ENCODE assay signal across 31 cellular contexts in the genomic region with DNA sequence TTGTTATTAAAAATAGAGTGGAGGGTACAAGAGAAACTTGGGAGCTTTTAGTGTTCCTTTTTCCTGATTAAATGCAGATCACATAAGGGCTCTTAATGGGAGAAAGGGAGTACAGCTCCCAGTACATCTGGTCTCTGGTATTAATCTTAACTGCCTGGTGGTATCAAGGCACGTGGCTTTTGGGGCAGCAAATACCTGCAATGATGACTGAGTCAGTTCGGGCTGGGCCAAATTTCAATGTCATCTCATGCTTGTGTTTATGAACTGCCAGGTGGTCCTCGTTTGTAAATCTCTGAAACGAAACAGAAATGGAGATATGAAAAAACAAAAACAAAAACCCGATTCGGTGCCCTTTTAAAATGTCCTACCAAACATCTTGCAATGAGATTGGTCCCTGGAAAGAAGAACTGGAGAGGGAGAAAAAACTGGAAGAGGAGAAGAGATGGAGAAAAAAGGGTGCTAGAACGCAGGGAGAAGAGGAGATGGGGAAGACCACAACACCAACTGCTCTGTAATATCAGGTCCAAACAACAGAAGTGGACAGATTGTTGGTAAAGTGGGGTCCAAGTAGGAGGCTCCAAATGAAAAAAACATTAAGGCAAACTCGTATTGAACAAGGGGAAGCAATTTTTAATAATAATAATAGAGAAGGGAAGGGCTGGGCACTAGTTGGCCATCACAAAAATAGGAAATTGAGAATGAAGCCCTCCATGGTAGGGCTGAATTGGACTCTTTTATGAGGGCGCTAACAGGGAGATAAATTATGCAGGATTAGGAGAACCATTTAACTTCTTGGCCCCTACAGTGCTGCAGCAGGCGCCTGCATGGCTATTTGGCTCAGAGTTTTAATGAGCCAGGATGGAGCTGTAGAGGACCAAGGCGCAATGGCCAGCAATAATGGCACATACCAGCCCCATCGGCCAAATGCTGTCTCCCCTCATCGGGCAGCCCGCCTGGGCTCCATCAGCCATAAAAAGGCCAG. TPM values are rescaled to one million over a fixed set of nuclear protein-coding genes. Genes with fewer than 3 reads are reported as not detected.
DNase-seq lines count a peak whose midpoint lies in the region; ATAC-seq and TF ChIP-seq lines count a peak whose summit lies in the region.
"Had no signal": no experiment of that assay in that cellular context is flagged by ENCODE, and none has a peak within 500 bp of the region (broad histone marks: within the 10 kb centered on the region; RNA-seq: fewer than 3 reads in every experiment).

No MANE protein-coding gene starts in this region.

- CTCF ChIA-PET in HEK293T (lab: Yijun Ruan, JAX) = no interaction called here

- ATAC-seq in HG03196 (IDR thresholded peaks at IDR 0.05; ENCODE audit: unreplicated experiment) = no peak
- ATAC-seq in GM18517 (IDR thresholded peaks at IDR 0.05; ENCODE audit: unreplicated experiment) = no peak
- ATAC-seq: esophagus mucosa, lower lobe of right lung, Panc1, WTC11 had no signal

- H3K27me3 ChIP-seq in muscle layer of colon (ENCODE audit: control insufficient read depth in 1 of 2, insufficient read depth in 2 of 2, low read length in 2 of 2) = no peaks in the 10 kb centered on the region
- H3K27me3 ChIP-seq: brain microvascular endothelial cell, colonic mucosa, heart right ventricle had no signal

- no peak overlapping the region for H3K9ac ChIP-seq in muscle layer of colon (ENCODE audit: low read length)

- peak overlapping the region in 4 of 5 experiments; percentile 24 to 76 (median 41) for H3K27ac Mint-ChIP-seq in brain
- H3K27ac Mint-ChIP-seq: activated CD4-positive, alpha-beta T cell treated with anti-CD3 and anti-CD28 coated beads, Interleukin-2, amount 10 ng/mL, durations not matched to agents 7 days and 5 days; CD4-positive, alpha-beta T cell; WTC11 had no signal

- DNase-seq in HEK293T (ENCODE audit: extremely low spot score) = no peak
- no peak for DNase-seq in COLO668 (lab: John Stamatoyannopoulos, UW; ENCODE audit: unreplicated experiment)
- no peak for DNase-seq in activated T-cell treated with anti-CD3 and anti-CD28 coated beads, Interleukin-2, amount 50 U/mL, for 1 hour
- DNase-seq: activated CD4-positive, alpha-beta T cell treated with anti-CD3 and anti-CD28 coated beads, Interleukin-2, amount 10 ng/mL, durations not matched to agents 7 days and 5 days; activated naive CD4-positive, alpha-beta T cell treated with Interleukin-2 at 50 U/mL for 16 hours; activated T-cell treated with anti-CD3 and anti-CD28 coated beads, Interleukin-2, amount 50 U/mL, for 48 hours; brain microvascular endothelial cell; CD4-positive, alpha-beta T cell; colonic mucosa; foreskin fibroblast; GDM1; heart right ventricle; kidney glomerular epithelial cell; lower lobe of right lung; MV-4-11; NCI-H146; posterior cingulate gyrus; SHP77; stimulated activated naive CD4-positive, alpha-beta T cell treated with Interleukin-2 at 50 U/mL for 16 hours; SW 1271 had no signal

- no peaks in the 10 kb centered on the region for H3K9me3 Mint-ChIP-seq in brain
- H3K9me3 Mint-ChIP-seq: activated CD4-positive, alpha-beta T cell treated with anti-CD3 and anti-CD28 coated beads, Interleukin-2, amount 10 ng/mL, durations not matched to agents 7 days and 5 days; CD4-positive, alpha-beta T cell; WTC11 had no signal

- H3K36me3 ChIP-seq in muscle layer of colon (ENCODE audit: insufficient read depth, low read length) = peaks cover 11% of the 10 kb centered on the region

- H3K4me1 Mint-ChIP-seq in brain = peaks cover 19% of the 10 kb centered on the region

- peak overlapping the region; percentile 22; the same call in 1 of the 2 replicates for H3K27ac ChIP-seq in 22Rv1
- H3K27ac ChIP-seq in muscle layer of colon (ENCODE audit: low read depth, low read length) = peak overlapping the region; percentile 66
- H3K27ac ChIP-seq: brain microvascular endothelial cell, colonic mucosa, heart right ventricle, HL-60, lower lobe of right lung, thoracic aorta had no signal

- no peak overlapping the region for H3K4me3 ChIP-seq in muscle layer of colon (ENCODE audit: low read depth in 1 of 2, low read length in 2 of 2)
- H3K4me3 ChIP-seq: colonic mucosa, heart right ventricle, lower lobe of right lung, thoracic aorta had no signal

- no peaks in the 10 kb centered on the region for H3K27me3 Mint-ChIP-seq in brain
- H3K27me3 Mint-ChIP-seq: activated CD4-positive, alpha-beta T cell treated with anti-CD3 and anti-CD28 coated beads, Interleukin-2, amount 10 ng/mL, durations not matched to agents 7 days and 5 days; CD4-positive, alpha-beta T cell had no signal

- peaks cover 46% of the 10 kb centered on the region for H3K36me3 Mint-ChIP-seq in brain

- H3K9me3 ChIP-seq in muscle layer of colon (ENCODE audit: low read length) = no peaks in the 10 kb centered on the region
- H3K9me3 ChIP-seq: colonic mucosa, heart right ventricle, lower lobe of right lung, thoracic aorta had no signal

- peaks cover 31% of the 10 kb centered on the region for H3K4me1 ChIP-seq in muscle layer of colon (ENCODE audit: insufficient read depth, low read length)
- H3K4me1 ChIP-seq: colonic mucosa, lower lobe of right lung had no signal

- POLR2A ChIA-PET in HEK293T (lab: Yijun Ruan, JAX) = no interaction called here

- peak overlapping the region in 1 of 5 experiments; percentile 10 for H3K4me3 Mint-ChIP-seq in brain
- H3K4me3 Mint-ChIP-seq: activated CD4-positive, alpha-beta T cell treated with anti-CD3 and anti-CD28 coated beads, Interleukin-2, amount 10 ng/mL, durations not matched to agents 7 days and 5 days; CD4-positive, alpha-beta T cell; WTC11 had no signal

- no peak for TF ChIP-seq CTCF in 22Rv1 (IDR thresholded peaks at IDR 0.05)
- TF ChIP-seq CTCF in brain (conservative IDR thresholded peaks at IDR 0.05) = no peak

TF ChIP-seq in HEK293T, 16 proteins besides CTCF, POLR2A, EP300 and RAD21:
- TF ChIP-seq, protein P1, sequence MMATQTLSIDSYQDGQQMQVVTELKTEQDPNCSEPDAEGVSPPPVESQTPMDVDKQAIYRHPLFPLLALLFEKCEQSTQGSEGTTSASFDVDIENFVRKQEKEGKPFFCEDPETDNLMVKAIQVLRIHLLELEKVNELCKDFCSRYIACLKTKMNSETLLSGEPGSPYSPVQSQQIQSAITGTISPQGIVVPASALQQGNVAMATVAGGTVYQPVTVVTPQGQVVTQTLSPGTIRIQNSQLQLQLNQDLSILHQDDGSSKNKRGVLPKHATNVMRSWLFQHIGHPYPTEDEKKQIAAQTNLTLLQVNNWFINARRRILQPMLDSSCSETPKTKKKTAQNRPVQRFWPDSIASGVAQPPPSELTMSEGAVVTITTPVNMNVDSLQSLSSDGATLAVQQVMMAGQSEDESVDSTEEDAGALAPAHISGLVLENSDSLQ (IDR thresholded peaks at IDR 0.05) = peak; percentile 47
- TF ChIP-seq TARDBP (IDR thresholded peaks at IDR 0.05) = no peak

RNA-seq across cellular contexts. Expression of a gene that starts 45.4 kb away (rescaled TPM):
- not detected for polyA plus RNA-seq in brain (ENCODE audit: insufficient read depth, low read depth, low replicate concordance)
- polyA plus RNA-seq: heart right ventricle, neural cell had no signal

RNA-seq across cellular contexts. Expression of a gene that starts 51.6 kb away (rescaled TPM):
- 19.4 TPM for polyA plus RNA-seq in brain (ENCODE audit: insufficient read depth, low read depth, low replicate concordance)

RNA-seq across cellular contexts. Expression of a gene that starts 53.4 kb away (rescaled TPM):
- 16.8 TPM for polyA plus RNA-seq in brain (ENCODE audit: insufficient read depth, low read depth, low replicate concordance)
